8 cellular contexts compared by ENCODE assay signal in the genomic region with DNA sequence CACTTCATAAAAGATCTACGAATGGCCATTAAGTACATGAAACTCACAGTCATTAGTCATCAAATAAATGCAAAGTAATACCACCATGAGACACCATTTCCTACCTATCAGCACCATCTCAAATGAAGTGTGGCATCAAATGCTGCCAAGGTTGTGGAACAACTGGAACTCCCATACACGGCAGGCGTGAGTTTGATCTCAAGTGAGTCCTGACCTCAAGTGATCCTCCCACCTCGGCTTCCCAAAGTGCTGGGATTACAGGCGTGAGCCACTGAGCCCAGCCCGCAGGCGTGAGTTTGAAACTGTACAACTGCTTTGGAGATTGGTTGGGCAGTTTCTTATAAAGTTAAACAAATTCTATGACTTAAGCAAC. TPM values are rescaled to one million over a fixed set of nuclear protein-coding genes. Genes with fewer than 3 reads are reported as not detected.
DNase-seq lines count a peak whose midpoint lies in the region; ATAC-seq and TF ChIP-seq lines count a peak whose summit lies in the region.

No MANE protein-coding gene starts in this region.

- peak; percentile 25 for ATAC-seq in DND-41 (ENCODE audit: insufficient read depth, low read depth)
- peak; percentile 4 for ATAC-seq in HG02571 (IDR thresholded peaks at IDR 0.05; ENCODE audit: unreplicated experiment)
- ATAC-seq in lower lobe of right lung = peak; percentile 38 to 40

- H2AFZ ChIP-seq in DND-41 (ENCODE audit: low read depth, low read length) (peak overlapping the region; percentile 78), mammary epithelial cell (ENCODE audit: low read depth, low read length) (peak overlapping the region; percentile 99)

- WGBS in mammary epithelial cell (ENCODE audit: low coverage, missing lambda C conversion rate) = 0% methylated on average over 7 of the region's 7 CpGs

- CTCF ChIA-PET in mammary epithelial cell (lab: Charles Lee; ENCODE audit: low non-redundant PET) = interaction anchor here (0.6 to 1.4 kb wide), 3 partner anchors 347 to 388 kb away, joined by 3 to 7 read pairs (median 5); no protein-coding TSS in a partner anchor

- H4K20me1 ChIP-seq in DND-41 (ENCODE audit: insufficient read depth, low read length) = no peaks in the 10 kb centered on the region
- no peaks in the 10 kb centered on the region for H4K20me1 ChIP-seq in mammary epithelial cell (ENCODE audit: insufficient read depth, low read length)

- H3K4me2 ChIP-seq in DND-41 (ENCODE audit: insufficient read depth, low read length) (peak overlapping the region; percentile 80), mammary epithelial cell (ENCODE audit: insufficient read depth, low read depth, low read length) (peak overlapping the region; percentile 78)

- peak overlapping the region; percentile 33 for H3K9ac ChIP-seq in DND-41 (ENCODE audit: low read depth, low read length)
- peak overlapping the region; percentile 42 for H3K9ac ChIP-seq in mammary epithelial cell (ENCODE audit: insufficient read depth, low read length)
- H3K9ac ChIP-seq in stomach smooth muscle (ENCODE audit: low read length in 2 of 2) = peak overlapping the region; percentile 66 to 68

- no peaks in the 10 kb centered on the region for H3K79me2 ChIP-seq in DND-41 (ENCODE audit: insufficient read depth, low read length)
- H3K79me2 ChIP-seq in mammary epithelial cell (ENCODE audit: insufficient read depth, low read length) = no peaks in the 10 kb centered on the region

- H3K27me3 ChIP-seq in DND-41 (ENCODE audit: insufficient read depth, low read length, poor library complexity) (no peaks in the 10 kb centered on the region), SJCRH30 (no peaks in the 10 kb centered on the region), mammary epithelial cell (ENCODE audit: insufficient read depth, low read length) (no peaks in the 10 kb centered on the region), lower lobe of right lung (ENCODE audit: low read depth) (no peaks in the 10 kb centered on the region), stomach smooth muscle (ENCODE audit: control insufficient read depth in 1 of 2, insufficient read depth in 2 of 2, low read length in 2 of 2) (no peaks in the 10 kb centered on the region)

- H3K36me3 ChIP-seq in DND-41 (ENCODE audit: insufficient read depth, low read length) = no peaks in the 10 kb centered on the region
- H3K36me3 ChIP-seq in SJCRH30 = no peaks in the 10 kb centered on the region
- H3K36me3 ChIP-seq in mammary epithelial cell (ENCODE audit: insufficient read depth, low read length) = no peaks in the 10 kb centered on the region
- H3K36me3 ChIP-seq in lower lobe of right lung = no peaks in the 10 kb centered on the region
- no peaks in the 10 kb centered on the region for H3K36me3 ChIP-seq in stomach smooth muscle (ENCODE audit: control insufficient read depth in 2 of 2, insufficient read depth in 2 of 2, low read length in 2 of 2)

- no peak for TF ChIP-seq CTCF in DND-41 (IDR thresholded peaks at IDR 0.05; ENCODE audit: borderline replicate concordance, extremely low read depth, low read length, poor library complexity, severe bottlenecking)
- no peak for TF ChIP-seq CTCF in mammary epithelial cell (conservative IDR thresholded peaks at IDR 0.05 in 1 of 2, IDR thresholded peaks at IDR 0.05 in 1 of 2; ENCODE audit: extremely low read depth in 1 of 2, insufficient read depth in 1 of 2, low read depth in 1 of 2, low read length in 2 of 2)
- TF ChIP-seq CTCF in lower lobe of right lung (IDR thresholded peaks at IDR 0.05) = no peak

- H3K4me3 ChIP-seq in DND-41 (ENCODE audit: low read depth in 1 of 2, low read length in 2 of 2) = peak overlapping the region; percentile 10 to 54; a peak in 3 of 4 replicates
- H3K4me3 ChIP-seq in SJCRH30 = peak overlapping the region; percentile 44
- H3K4me3 ChIP-seq in mammary epithelial cell (replicated peaks in 1 of 3; ENCODE audit: insufficient read depth in 1 of 3, low read depth in 2 of 3, low read length in 3 of 3) = peak overlapping the region; percentile 49 to 63 (median 52)
- H3K4me3 ChIP-seq in lower lobe of right lung = peak overlapping the region; percentile 59
- peak overlapping the region; percentile 85 to 86 for H3K4me3 ChIP-seq in stomach smooth muscle (ENCODE audit: low read length in 2 of 2)

- intact Hi-C loops in mammary epithelial cell (cut with micrococcal nuclease) = no loop called here
- intact Hi-C loops in lower lobe of right lung (cut with DNase I) = no loop called here

- in situ Hi-C loops in mammary epithelial cell (cut with MboI; ENCODE audit: low sequenced_read_pairs in 2 of 2) = loop anchor here in 1 of 2 donors (10.0 kb wide), 1 partner anchor 366 kb away; no protein-coding TSS in a partner anchor
- in situ Hi-C loops in G401 (cut with HindIII; ENCODE audit: low sequenced_read_pairs) = no loop called here

- DNase-seq in DND-41 (no peak), SJCRH30 (peak in 1 of 2 experiments; percentile 55), mammary epithelial cell (peak; percentile 68), lower lobe of right lung (peak; percentile 55), NK-92 (lab: John Stamatoyannopoulos, UW; ENCODE audit: unreplicated experiment) (no peak), G401 (ENCODE audit: low spot score) (no peak)

- H3K27ac ChIP-seq in DND-41 (ENCODE audit: low read length) = peak overlapping the region; percentile 65
- H3K27ac ChIP-seq in SJCRH30 = no peak overlapping the region
- peak overlapping the region; percentile 72 for H3K27ac ChIP-seq in mammary epithelial cell (ENCODE audit: insufficient read depth, low read depth, low read length)
- peak overlapping the region; percentile 82 for H3K27ac ChIP-seq in lower lobe of right lung
- H3K27ac ChIP-seq in stomach smooth muscle (ENCODE audit: low read length) = peak overlapping the region; percentile 66

- dilution Hi-C loops in mammary epithelial cell (cut with HindIII; ENCODE audit: low sequenced_read_pairs) = no loop called here

- H3K9me3 ChIP-seq in DND-41 (ENCODE audit: insufficient read depth, low read length, severe bottlenecking) = no peaks in the 10 kb centered on the region
- H3K9me3 ChIP-seq in SJCRH30 (replicated peaks) = no peaks in the 10 kb centered on the region
- no peaks in the 10 kb centered on the region for H3K9me3 ChIP-seq in mammary epithelial cell (replicated peaks; ENCODE audit: insufficient read depth, low read length)
- H3K9me3 ChIP-seq in lower lobe of right lung = no peaks in the 10 kb centered on the region
- H3K9me3 ChIP-seq in stomach smooth muscle (ENCODE audit: control insufficient read depth in 2 of 2, low read length in 2 of 2) = no peaks in the 10 kb centered on the region

- H3K4me1 ChIP-seq in DND-41 (ENCODE audit: insufficient read depth, low read length) (peaks cover 37% of the 10 kb centered on the region), SJCRH30 (peaks cover 4% of the 10 kb centered on the region; the same call in 1 of the 2 replicates), mammary epithelial cell (ENCODE audit: insufficient read depth, low read length) (peaks cover 10% of the 10 kb centered on the region), lower lobe of right lung (peaks cover 15% of the 10 kb centered on the region), stomach smooth muscle (ENCODE audit: control insufficient read depth, insufficient read depth, low read length) (peaks cover 7% of the 10 kb centered on the region)

- BruUV-seq in mammary epithelial cell (replicated peaks; lab: Mats Ljungman, UMichigan) = TSS peak; percentile 67

RNA-seq across cellular contexts. Expression of gene HDAC11, which starts 28.8 kb away (rescaled TPM):
- 30.7 and 32.5 TPM in 2 replicates for total RNA-seq in SJCRH30 (2014; rRNA removed; shearing (Covaris generic))
- total RNA-seq in mammary epithelial cell (10 to 100 TPM; 17.2 to 17.7 TPM), lower lobe of right lung (18.2 TPM)
- 8.5 TPM for polyA plus RNA-seq in mammary epithelial cell
- 7.9 TPM for polyA minus RNA-seq in mammary epithelial cell
- 15.3 and 30.3 TPM in 2 replicates for total RNA-seq in G401 (2014; rRNA removed; shearing (Covaris generic))

RNA-seq across cellular contexts. Expression of gene NUP210, which starts 31.2 kb away (rescaled TPM):
- total RNA-seq in SJCRH30 (2014; rRNA removed; shearing (Covaris generic)) = 0.10 and 0.32 TPM in 2 replicates
- under 1 TPM; 0.14 to 0.83 TPM for total RNA-seq in mammary epithelial cell
- polyA plus RNA-seq in mammary epithelial cell = 0.10 TPM
- polyA minus RNA-seq in mammary epithelial cell = not detected
- 22.2 TPM for total RNA-seq in lower lobe of right lung
- 33.0 and 45.0 TPM in 2 replicates for total RNA-seq in G401 (2014; rRNA removed; shearing (Covaris generic))

Comparison
In these comparisons a context has a peak if more than half of its experiments do, and no peak if none do; other contexts are left out.
1. DNase-seq: peak in mammary epithelial cell (single experiment) and lower lobe of right lung (single experiment); none in DND-41 (single experiment), NK-92 (single experiment) and G401 (single experiment).
2. H3K4me3 ChIP-seq: peak in every context shown above with its lines; median percentile 86 in stomach smooth muscle; 59 in lower lobe of right lung; 52 in mammary epithelial cell; 44 in SJCRH30; 32 in DND-41.
3. RNA of gene NUP210, which starts 31.2 kb away (total RNA-seq): 33.0 to 45.0 TPM in G401 and 22.2 TPM in lower lobe of right lung (single experiment); 0.14 to 0.83 TPM in mammary epithelial cell and 0.10 to 0.32 TPM in SJCRH30; every median in the first group is over 10 times any median in the second.
4. Peak in every context shown above with its lines, with median percentiles within 50 percentile points of each other: ATAC-seq and H3K9ac ChIP-seq.